13 cellular contexts compared by ENCODE assay signal in genomic region chr17:50273654-50274040, GRCh38. TPM values are rescaled to one million over a fixed set of nuclear protein-coding genes. Genes with fewer than 3 reads are reported as not detected.
DNase-seq lines count a peak whose midpoint lies in the region; ATAC-seq and TF ChIP-seq lines count a peak whose summit lies in the region.
"Had no signal": no experiment of that assay in that cellular context is flagged by ENCODE, and none has a peak within 500 bp of the region (broad histone marks: within the 10 kb centered on the region; RNA-seq: fewer than 3 reads in every experiment).

No MANE protein-coding gene starts in this region.

- TF ChIP-seq CTCF in endodermal cell (conservative IDR thresholded peaks at IDR 0.05) (no peak), osteocyte (IDR thresholded peaks at IDR 0.05) (no peak)

- no peak for ATAC-seq in HG02642 (IDR thresholded peaks at IDR 0.05; ENCODE audit: poor library complexity, unreplicated experiment)

- WGBS in HUES64 = 83% methylated on average over 6 of the region's 8 CpGs
- WGBS in endodermal cell (ENCODE audit: insufficient coverage in 1 of 2, insufficient read length in 1 of 2), 2 experiments = 87 to 100% methylated on average over 2 to 7 of the region's 8 CpGs

- peaks cover 21 to 64% (median 39%) of the 10 kb centered on the region in 10 experiments for H3K4me1 ChIP-seq in BLaER1 treated with 17β-estradiol and CSF1 and Interleukin-3, amounts not matched to agents 10 nM and 100 nM
- H3K4me1 ChIP-seq in HUES64 (ENCODE audit: insufficient read depth, low read length) (peaks cover 45% of the 10 kb centered on the region), endodermal cell (ENCODE audit: control insufficient read depth, insufficient read depth, low read length) (no peaks in the 10 kb centered on the region)

- peaks cover 32% of the 10 kb centered on the region for H3K4me1 Mint-ChIP-seq in endodermal cell
- H3K4me1 Mint-ChIP-seq in osteocyte (ENCODE audit: unreplicated experiment) = peaks cover 75% of the 10 kb centered on the region

- H3K27ac ChIP-seq in BLaER1 treated with 17β-estradiol and CSF1 and Interleukin-3, amounts not matched to agents 10 nM and 100 nM = peak overlapping the region in 1 of 11 experiments; percentile 31; a peak in 1 of 22 replicates
- no peak overlapping the region for H3K27ac ChIP-seq in HUES64 (ENCODE audit: low read depth, low read length)
- H3K27ac ChIP-seq in endodermal cell (ENCODE audit: low read depth, low read length) = no peak overlapping the region
- H3K27ac ChIP-seq: SJCRH30 had no signal

- H3K4me3 Mint-ChIP-seq in endodermal cell (peak overlapping the region; percentile 70), osteocyte (ENCODE audit: unreplicated experiment) (peak overlapping the region; percentile 50)

- H3K36me3 ChIP-seq in BLaER1 treated with 17β-estradiol and CSF1 and Interleukin-3, amounts not matched to agents 10 nM and 100 nM = no peaks in the 10 kb centered on the region; a peak in 1 of 22 replicates
- no peaks in the 10 kb centered on the region for H3K36me3 ChIP-seq in HUES64 (ENCODE audit: insufficient read depth, low read length)
- H3K36me3 ChIP-seq in endodermal cell (ENCODE audit: control insufficient read depth, insufficient read depth, low read length) = no peaks in the 10 kb centered on the region
- H3K36me3 ChIP-seq: SJCRH30, upper lobe of left lung had no signal

- peak overlapping the region in 9 of 10 experiments; percentile 52 to 73 (median 57); a peak in 16 of 20 replicates for H3K4me3 ChIP-seq in BLaER1 treated with 17β-estradiol and CSF1 and Interleukin-3, amounts not matched to agents 10 nM and 100 nM
- H3K4me3 ChIP-seq in HUES64 (ENCODE audit: low read length) = peak overlapping the region; percentile 49
- H3K4me3 ChIP-seq in endodermal cell (ENCODE audit: low read length) = no peak overlapping the region
- H3K4me3 ChIP-seq: SJCRH30 had no signal

- H3K27me3 ChIP-seq in BLaER1 treated with 17β-estradiol and CSF1 and Interleukin-3, amounts not matched to agents 10 nM and 100 nM = peaks cover 12 to 40% (median 32%) of the 10 kb centered on the region in 11 experiments; a peak in 17 of 22 replicates
- H3K27me3 ChIP-seq in HUES64 (ENCODE audit: insufficient read depth, low read length) = peaks cover 4% of the 10 kb centered on the region; the same call in 1 of the 2 replicates
- H3K27me3 ChIP-seq in endodermal cell (ENCODE audit: control insufficient read depth, insufficient read depth, low read length, poor library complexity, severe bottlenecking) = no peaks in the 10 kb centered on the region

- peaks cover 9% of the 10 kb centered on the region for H3K27me3 Mint-ChIP-seq in endodermal cell (ENCODE audit: insufficient read depth)
- H3K27me3 Mint-ChIP-seq in osteocyte (ENCODE audit: unreplicated experiment) = no peaks in the 10 kb centered on the region

- H3K9me3 Mint-ChIP-seq in endodermal cell (no peaks in the 10 kb centered on the region), osteocyte (ENCODE audit: unreplicated experiment) (no peaks in the 10 kb centered on the region)
- H3K9me3 Mint-ChIP-seq: naive thymus-derived CD8-positive, alpha-beta T cell had no signal

- H4K20me1 ChIP-seq in BLaER1 treated with 17β-estradiol and CSF1 and Interleukin-3, amounts not matched to agents 10 nM and 100 nM = peaks cover 0 to 19% (median 0%) of the 10 kb centered on the region in 11 experiments; a peak in 3 of 22 replicates

- H3K36me3 Mint-ChIP-seq in endodermal cell (ENCODE audit: low read depth) (peaks cover 3% of the 10 kb centered on the region), osteocyte (ENCODE audit: unreplicated experiment) (no peaks in the 10 kb centered on the region)
- H3K36me3 Mint-ChIP-seq: naive thymus-derived CD8-positive, alpha-beta T cell had no signal

- no peaks in the 10 kb centered on the region for H3K9me3 ChIP-seq in BLaER1 treated with 17β-estradiol and CSF1 and Interleukin-3, amounts not matched to agents 10 nM and 100 nM (replicated peaks in 1 of 11)
- H3K9me3 ChIP-seq in HUES64 (ENCODE audit: insufficient read depth, low read depth, low read length) = no peaks in the 10 kb centered on the region
- no peaks in the 10 kb centered on the region for H3K9me3 ChIP-seq in endodermal cell (ENCODE audit: control insufficient read depth, low read length)
- H3K9me3 ChIP-seq: SJCRH30, upper lobe of left lung had no signal

- DNase-seq in endodermal cell (peak; percentile 76), osteocyte (ENCODE audit: extremely low spot score, unreplicated experiment) (no peak), midbrain (lab: John Stamatoyannopoulos, UW) (no peak), T1000 (lab: John Stamatoyannopoulos, UW) (no peak), HCEC 1CT (no peak)

- H3K9ac ChIP-seq in BLaER1 treated with 17β-estradiol and CSF1 and Interleukin-3, amounts not matched to agents 10 nM and 100 nM = peak overlapping the region; percentile 25 to 74 (median 62); a peak in 16 of 22 replicates
- H3K9ac ChIP-seq in HUES64 (ENCODE audit: low read depth, low read length) (no peak overlapping the region), endodermal cell (ENCODE audit: extremely low read depth, low read length, poor library complexity, severe bottlenecking) (no peak overlapping the region)

- H3K27ac Mint-ChIP-seq in endodermal cell (no peak overlapping the region), osteocyte (ENCODE audit: unreplicated experiment) (peak overlapping the region; percentile 78)

- H3K4me2 ChIP-seq in BLaER1 treated with 17β-estradiol and CSF1 and Interleukin-3, amounts not matched to agents 10 nM and 100 nM = peak overlapping the region; percentile 76 to 95 (median 92)

RNA-seq across cellular contexts. Expression of gene TMEM92, which starts 0.6 kb away (rescaled TPM):
- 10.0 TPM for polyA plus RNA-seq in HUES64 (2013, experiment 1 of 2)
- 13.6 TPM for polyA plus RNA-seq in HUES64 (2013, experiment 2 of 2)
- 10 to 100 TPM; 34.3 to 35.8 TPM for total RNA-seq in endodermal cell
- polyA plus RNA-seq in endodermal cell (2013, experiment 1 of 2) = 9.6 TPM
- polyA plus RNA-seq in endodermal cell (2013, experiment 2 of 2) = 8.7 TPM
- 4.3 and 6.6 TPM in 2 replicates for total RNA-seq in osteocyte
- total RNA-seq: cardiac septum; frontal cortex; naive thymus-derived CD8-positive, alpha-beta T cell; SJCRH30 had no signal
- polyA plus RNA-seq: naive thymus-derived CD8-positive, alpha-beta T cell had no signal

Comparison
In these comparisons a context has a peak if more than half of its experiments do, and no peak if none do; other contexts are left out.
1. H3K9ac ChIP-seq: peak in BLaER1 treated with 17β-estradiol and CSF1 and Interleukin-3, amounts not matched to agents 10 nM and 100 nM (11 of 11); none in HUES64 (single experiment) and endodermal cell (single experiment).